Comparison of ENCODE assay signal across 8 cellular contexts in the genomic region with DNA sequence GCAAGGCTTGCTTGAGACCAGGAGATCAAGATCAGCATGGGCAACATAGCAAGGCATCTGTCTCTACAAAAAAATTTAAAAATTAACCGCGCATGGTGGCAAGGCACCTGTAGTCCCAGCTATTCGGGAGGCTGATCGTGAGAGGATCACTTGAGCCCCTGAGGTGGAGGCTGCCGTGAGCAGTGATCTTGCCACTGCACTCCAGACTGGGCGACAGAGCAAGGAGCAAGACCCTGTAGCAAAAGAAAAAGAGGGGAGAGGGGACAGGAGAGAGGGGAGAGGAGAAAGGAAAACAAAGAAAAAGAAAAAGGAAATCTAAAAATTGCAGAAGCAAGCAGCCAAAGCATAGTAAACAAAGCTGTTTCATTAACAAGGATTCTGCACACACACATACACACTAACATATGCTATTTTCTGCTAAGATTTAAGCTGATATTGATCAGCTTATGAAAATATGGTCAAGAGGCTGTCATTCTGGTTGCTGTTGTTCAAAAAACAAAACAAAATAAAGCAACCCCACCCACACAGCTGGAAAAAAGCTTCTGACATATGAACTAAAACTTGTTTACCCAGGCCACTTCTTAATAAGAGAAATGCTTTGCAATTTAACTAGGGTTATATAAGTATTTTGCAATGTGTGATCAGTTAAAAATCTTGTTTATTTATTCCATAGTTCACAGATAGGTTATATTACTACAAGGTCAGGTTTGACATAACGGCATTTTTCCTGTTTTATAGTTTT. TPM values are rescaled to one million over a fixed set of nuclear protein-coding genes. Genes with fewer than 3 reads are reported as not detected.
A peak's percentile ranks its signal among the peaks of the same experiment; 100 is the strongest.
DNase-seq lines count a peak whose midpoint lies in the region; ATAC-seq, FAIRE-seq and TF ChIP-seq lines count a peak whose summit lies in the region.

No MANE protein-coding gene starts in this region.

- ATAC-seq in CD4-positive, CD25-positive, alpha-beta regulatory T cell (ENCODE audit: low read depth in 2 of 2) = no peak

- TF ChIP-seq CTCF in H1 (IDR thresholded peaks at IDR 0.05; ENCODE audit: control extremely low read depth in 1 of 3, insufficient read depth in 1 of 3, low read depth in 1 of 3, low read length in 3 of 3) (no peak), ovary (IDR thresholded peaks at IDR 0.05) (no peak)

- peak overlapping the region; percentile 61 to 97 (median 96) for H3K27ac Mint-ChIP-seq in CD4-positive, CD25-positive, alpha-beta regulatory T cell

- TF ChIP-seq EP300 in H1 (IDR thresholded peaks at IDR 0.05; ENCODE audit: borderline replicate concordance in 1 of 2, low read depth in 2 of 2, low read length in 2 of 2) (no peak), ovary (IDR thresholded peaks at IDR 0.05) (no peak)

- no peak overlapping the region for H2BK120ac ChIP-seq in H1 (replicated peaks; ENCODE audit: low read depth, low read length)

- H2BK5ac ChIP-seq in H1 (ENCODE audit: low read depth, low read length) = no peak overlapping the region

- no peak overlapping the region for H4K91ac ChIP-seq in H1 (replicated peaks; ENCODE audit: insufficient read length, low read length)

- CTCF ChIA-PET in H1 (lab: Charles Lee; ENCODE audit: partially characterized antibody) = interaction anchor here (0.7 kb wide), 1 partner anchor 45 kb away, joined by 4 read pairs; no protein-coding TSS in a partner anchor

- TF ChIP-seq POLR2A in H1 (IDR thresholded peaks at IDR 0.05; ENCODE audit: control extremely low read depth in 1 of 2, low read depth in 2 of 2, low read length in 2 of 2) (no peak), ovary (IDR thresholded peaks at IDR 0.05) (no peak)

- no peak overlapping the region for H2BK15ac ChIP-seq in H1 (ENCODE audit: low read length)

- no peak overlapping the region; the same call in 1 of the 2 replicates for H4K8ac ChIP-seq in H1 (ENCODE audit: extremely low read depth, insufficient read depth, low read length)

- no peaks in the 10 kb centered on the region for H3K9me3 ChIP-seq in CD4-positive, CD25-positive, alpha-beta regulatory T cell (ENCODE audit: control insufficient read depth in 2 of 2, low read length in 2 of 2)
- H3K9me3 ChIP-seq in NT2/D1 (ENCODE audit: insufficient read depth, low read length) = no peaks in the 10 kb centered on the region
- no peaks in the 10 kb centered on the region for H3K9me3 ChIP-seq in H1 (ENCODE audit: insufficient read depth in 2 of 2, low read depth in 1 of 2, low read length in 1 of 2)
- no peaks in the 10 kb centered on the region for H3K9me3 ChIP-seq in ovary

- intact Hi-C loops in ovary (cut with DNase I) = no loop called here

- TF ChIP-seq RAD21 in H1 (IDR thresholded peaks at IDR 0.05 in 1 of 2, conservative IDR thresholded peaks at IDR 0.05 in 1 of 2; ENCODE audit: low read depth in 2 of 2, low read length in 2 of 2) = no peak

- H3K4ac ChIP-seq in H1 (replicated peaks; ENCODE audit: insufficient read length, low read depth, low read length) = no peak overlapping the region

- H2AK5ac ChIP-seq in H1 (ENCODE audit: low read depth, low read length) = no peak overlapping the region

- H3K4me1 Mint-ChIP-seq in CD4-positive, CD25-positive, alpha-beta regulatory T cell = peaks cover 15 to 54% (median 33%) of the 10 kb centered on the region in 4 donors

- peaks cover 2% of the 10 kb centered on the region for H3K36me3 ChIP-seq in CD4-positive, CD25-positive, alpha-beta regulatory T cell (ENCODE audit: control insufficient read depth, insufficient read depth, low read length)
- H3K36me3 ChIP-seq in NT2/D1 (ENCODE audit: insufficient read depth, insufficient read length, low read length) (peaks cover 19% of the 10 kb centered on the region), H1 (ENCODE audit: control insufficient read depth in 2 of 4, insufficient read depth in 4 of 4, low read length in 3 of 4) (0 out of 8 replicates have a peak, but pooled peaks cover 0 to 3% (median 0%) of the 10 kb centered on the region in 4 experiments), ovary (no peaks in the 10 kb centered on the region)

- H3K23ac ChIP-seq in H1 (ENCODE audit: insufficient read length) = no peak overlapping the region

- no peaks in the 10 kb centered on the region for H3K9me3 Mint-ChIP-seq in CD4-positive, CD25-positive, alpha-beta regulatory T cell

- H4K20me1 ChIP-seq in H1 (replicated peaks in 1 of 2; ENCODE audit: control insufficient read depth in 1 of 2, insufficient read depth in 2 of 2, low read length in 2 of 2) = no peaks in the 10 kb centered on the region

- POLR2A ChIA-PET in H1 (lab: Charles Lee; ENCODE audit: partially characterized antibody) = interaction anchor here (0.6 to 1.2 kb wide), 2 partner anchors 50 to 295 kb away, joined by 3 to 4 read pairs; a partner anchor contains a TSS

- peak overlapping the region; percentile 90 to 97 (median 96) for H3K4me3 Mint-ChIP-seq in CD4-positive, CD25-positive, alpha-beta regulatory T cell

- H3K14ac ChIP-seq in H1 (ENCODE audit: insufficient read length) = no peak overlapping the region

- peaks cover 9 to 43% of the 10 kb centered on the region in 2 experiments; a peak in 3 of 4 replicates for H3K79me2 ChIP-seq in H1 (ENCODE audit: control insufficient read depth in 1 of 2, insufficient read depth in 2 of 2, low read length in 2 of 2)

- H3K4me2 ChIP-seq in H1 (ENCODE audit: insufficient read depth in 1 of 2, low read depth in 2 of 2, low read length in 2 of 2) = peak overlapping the region; percentile 71 to 81; a peak in 2 of 4 replicates

- peak overlapping the region; percentile 65 for H3K9ac ChIP-seq in NT2/D1 (ENCODE audit: insufficient read length, low read depth)
- H3K9ac ChIP-seq in H1 (replicated peaks in 1 of 4; ENCODE audit: extremely low read depth in 1 of 4, low read depth in 3 of 4, low read length in 3 of 4) = no peak overlapping the region

- no peak overlapping the region for H2BK20ac ChIP-seq in H1 (ENCODE audit: low read length)

- no peak for FAIRE-seq in H1 (lab: Jason Lieb, UNC)

- H3K27me3 ChIP-seq in CD4-positive, CD25-positive, alpha-beta regulatory T cell (ENCODE audit: control insufficient read depth, insufficient read depth, low read length) = no peaks in the 10 kb centered on the region
- no peaks in the 10 kb centered on the region for H3K27me3 ChIP-seq in NT2/D1 (ENCODE audit: insufficient read depth, insufficient read length)
- no peaks in the 10 kb centered on the region for H3K27me3 ChIP-seq in H1 (replicated peaks in 1 of 4; ENCODE audit: control insufficient read depth in 3 of 4, extremely low read depth in 1 of 4, insufficient read depth in 3 of 4, low read length in 3 of 4)
- H3K27me3 ChIP-seq in ovary = no peaks in the 10 kb centered on the region

- peaks cover 3% of the 10 kb centered on the region; the same call in 1 of the 2 replicates for H3K79me1 ChIP-seq in H1 (ENCODE audit: low read depth, low read length)

- peaks cover 19% of the 10 kb centered on the region for H3K36me3 Mint-ChIP-seq in CD4-positive, CD25-positive, alpha-beta regulatory T cell

- no peak overlapping the region for H4K5ac ChIP-seq in H1 (ENCODE audit: insufficient read length, low read depth, low read length)

- H3K18ac ChIP-seq in H1 (ENCODE audit: extremely low read depth, low read length) = no peak overlapping the region

- H3K23me2 ChIP-seq in H1 (ENCODE audit: low read depth, low read length) = no peaks in the 10 kb centered on the region; the same call in 1 of the 2 replicates

- peak in 2 of 3 donors; percentile 20 to 34 for DNase-seq in CD4-positive, CD25-positive, alpha-beta regulatory T cell
- no peak for DNase-seq in NT2/D1 (ENCODE audit: low read depth, low spot score)
- DNase-seq in H1 (ENCODE audit: low read depth in 1 of 2, low spot score in 2 of 2) = no peak
- no peak for DNase-seq in ovary
- DNase-seq in DMS153 (lab: John Stamatoyannopoulos, UW) = no peak
- DNase-seq in NCI-H1417 (lab: John Stamatoyannopoulos, UW) = no peak
- no peak for DNase-seq in activated CD4-positive, alpha-beta T cell treated with anti-CD3 and anti-CD28 coated beads for 4 hours
- DNase-seq in middle frontal gyrus (ENCODE audit: extremely low spot score, low spot score) = no peak

- H3K4me3 ChIP-seq in CD4-positive, CD25-positive, alpha-beta regulatory T cell (ENCODE audit: low read depth, low read length) = peak overlapping the region; percentile 94
- H3K4me3 ChIP-seq in NT2/D1 (ENCODE audit: insufficient read length, low read depth) (peak overlapping the region; percentile 70), H1 (ENCODE audit: extremely low read depth in 1 of 4, insufficient read depth in 2 of 4, low read depth in 3 of 4, low read length in 4 of 4) (peak overlapping the region in 2 of 4 experiments; percentile 63 to 80; a peak in 3 of 8 replicates), ovary (peak overlapping the region; percentile 99)

- WGBS in H1 (ENCODE audit: extremely low coverage in 1 of 2, insufficient coverage in 1 of 2, insufficient read length in 1 of 2, insufficient replicate concordance in 2 of 2, low coverage in 1 of 2, low lambda C conversion rate in 2 of 2, missing lambda C conversion rate in 1 of 2), 2 experiments = 92% methylated on average over 7 of the region's 7 CpGs; no CpG with 5 or more reads in 1 of the 2 experiments
- 13 to 18% (median 17%) methylated on average over 7 of the region's 7 CpGs for WGBS in ovary, 3 donors

- H3K27ac ChIP-seq in CD4-positive, CD25-positive, alpha-beta regulatory T cell (ENCODE audit: insufficient read depth, low read length, poor library complexity, severe bottlenecking) = peak overlapping the region; percentile 52
- H3K27ac ChIP-seq in H1 (ENCODE audit: low read depth, low read length) = no peak overlapping the region
- H3K27ac ChIP-seq in ovary = peak overlapping the region in 1 of 2 donors; percentile 98

- H2BK12ac ChIP-seq in H1 (ENCODE audit: low read depth, low read length) = no peak overlapping the region

- H3K4me1 ChIP-seq in CD4-positive, CD25-positive, alpha-beta regulatory T cell (ENCODE audit: control insufficient read depth, insufficient read depth, low read length, poor library complexity, severe bottlenecking) = peaks cover 30% of the 10 kb centered on the region
- H3K4me1 ChIP-seq in NT2/D1 (ENCODE audit: insufficient read depth, insufficient read length) = peaks cover 3% of the 10 kb centered on the region
- no peaks in the 10 kb centered on the region for H3K4me1 ChIP-seq in H1 (replicated peaks in 1 of 4; ENCODE audit: control insufficient read depth in 3 of 4, insufficient read depth in 4 of 4, low read length in 3 of 4)
- peaks cover 11% of the 10 kb centered on the region for H3K4me1 ChIP-seq in ovary (ENCODE audit: insufficient read depth)

- H2AFZ ChIP-seq in H1 (ENCODE audit: low read length) = no peak overlapping the region

- H3K56ac ChIP-seq in H1 (replicated peaks; ENCODE audit: insufficient read length, low read depth, low read length) = no peak overlapping the region

- no peaks in the 10 kb centered on the region for H3K27me3 Mint-ChIP-seq in CD4-positive, CD25-positive, alpha-beta regulatory T cell

RNA-seq across cellular contexts. Expression of a gene that starts 1.8 kb away (rescaled TPM):
- total RNA-seq in CD4-positive, CD25-positive, alpha-beta regulatory T cell = 43.3 TPM
- polyA plus RNA-seq in CD4-positive, CD25-positive, alpha-beta regulatory T cell = 10 to 100 TPM; 25.9 to 29.0 (median 27.0) TPM
- 28.5 and 29.4 TPM in 2 replicates for total RNA-seq in H1 (2021; fragmentation: NEBNext Ultra II Directional; extraction: Animal tissue kit (Norgen Biotek cat#: 25700))
- 18.6 and 19.0 TPM in 2 replicates for polyA plus RNA-seq in H1 (2011; rRNA removed)
- 19.4 TPM for polyA plus RNA-seq in H1 (2011; cell fraction: cytosol; rRNA removed)
- 28.4 TPM for polyA plus RNA-seq in H1 (2011; cell fraction: nucleus; rRNA removed)
- 18.8 to 24.0 TPM (median 21.4 TPM) in 4 replicates for polyA plus RNA-seq in H1 (2012, experiment 1 of 2)
- polyA plus RNA-seq in H1 (2012, experiment 2 of 2) = 3.3 TPM
- 14.0 TPM for polyA plus RNA-seq in H1 (2013, experiment 1 of 2)
- 14.2 TPM for polyA plus RNA-seq in H1 (2013, experiment 2 of 2)
- 44.7 and 48.5 TPM in 2 replicates for polyA minus RNA-seq in H1 (2011; rRNA and poly(A)+ RNA removed)
- 15.1 TPM for polyA minus RNA-seq in H1 (2011; cell fraction: cytosol; rRNA and poly(A)+ RNA removed)
- 33.8 TPM for polyA minus RNA-seq in H1 (2011; cell fraction: nucleus; rRNA and poly(A)+ RNA removed)
- total RNA-seq in ovary = 10 to 100 TPM; 52.5 to 79.8 (median 60.5) TPM
- polyA plus RNA-seq in ovary = 10 to 100 TPM; 27.9 to 84.0 TPM

RNA-seq across cellular contexts. Expression of a gene that starts 12.3 kb away (rescaled TPM):
- not detected for total RNA-seq in CD4-positive, CD25-positive, alpha-beta regulatory T cell
- not detected for polyA plus RNA-seq in CD4-positive, CD25-positive, alpha-beta regulatory T cell
- not detected in 2 replicates for total RNA-seq in H1 (2021; fragmentation: NEBNext Ultra II Directional; extraction: Animal tissue kit (Norgen Biotek cat#: 25700))
- polyA plus RNA-seq in H1 (2011; rRNA removed) = not detected in 2 replicates
- polyA plus RNA-seq in H1 (2011; cell fraction: cytosol; rRNA removed) = not detected
- polyA plus RNA-seq in H1 (2011; cell fraction: nucleus; rRNA removed) = not detected
- not detected in 4 replicates for polyA plus RNA-seq in H1 (2012, experiment 1 of 2)
- polyA plus RNA-seq in H1 (2012, experiment 2 of 2) = not detected
- not detected for polyA plus RNA-seq in H1 (2013, experiment 1 of 2)
- not detected for polyA plus RNA-seq in H1 (2013, experiment 2 of 2)
- polyA minus RNA-seq in H1 (2011; rRNA and poly(A)+ RNA removed) = not detected in 2 replicates
- not detected for polyA minus RNA-seq in H1 (2011; cell fraction: cytosol; rRNA and poly(A)+ RNA removed)
- polyA minus RNA-seq in H1 (2011; cell fraction: nucleus; rRNA and poly(A)+ RNA removed) = not detected
- total RNA-seq in ovary = not detected
- not detected for polyA plus RNA-seq in ovary

RNA-seq across cellular contexts. Expression of a gene that starts 51.5 kb away (rescaled TPM):
- total RNA-seq in CD4-positive, CD25-positive, alpha-beta regulatory T cell = 48.7 TPM
- polyA plus RNA-seq in CD4-positive, CD25-positive, alpha-beta regulatory T cell = 10 to 100 TPM in 3 of 4 donors, 1 to 10 TPM in 1; 9.4 to 13.6 (median 12.3) TPM
- 48.8 and 49.9 TPM in 2 replicates for total RNA-seq in H1 (2021; fragmentation: NEBNext Ultra II Directional; extraction: Animal tissue kit (Norgen Biotek cat#: 25700))
- polyA plus RNA-seq in H1 (2011; rRNA removed) (26.9 and 27.5 TPM in 2 replicates), ovary (10 to 100 TPM; 24.0 to 46.2 TPM)
- 33.1 TPM for polyA plus RNA-seq in H1 (2011; cell fraction: cytosol; rRNA removed)
- 56.0 TPM for polyA plus RNA-seq in H1 (2011; cell fraction: nucleus; rRNA removed)
- 39.7 to 50.9 TPM (median 43.9 TPM) in 4 replicates for polyA plus RNA-seq in H1 (2012, experiment 1 of 2)
- polyA plus RNA-seq in H1 (2012, experiment 2 of 2) = 9.5 TPM
- 23.7 TPM for polyA plus RNA-seq in H1 (2013, experiment 1 of 2)
- 23.0 TPM for polyA plus RNA-seq in H1 (2013, experiment 2 of 2)
- polyA minus RNA-seq in H1 (2011; rRNA and poly(A)+ RNA removed) = 79.4 and 81.0 TPM in 2 replicates
- polyA minus RNA-seq in H1 (2011; cell fraction: cytosol; rRNA and poly(A)+ RNA removed) = 32.3 TPM
- polyA minus RNA-seq in H1 (2011; cell fraction: nucleus; rRNA and poly(A)+ RNA removed) = 66.2 TPM
- total RNA-seq in ovary = 10 to 100 TPM; 21.9 to 49.4 (median 40.9) TPM

Comparison
In these comparisons a context has a peak if more than half of its experiments do, and no peak if none do; other contexts are left out.
1. DNase-seq: peak in CD4-positive, CD25-positive, alpha-beta regulatory T cell (2 of 3); none in NT2/D1 (single experiment), H1 (0 of 2), ovary (0 of 5), DMS153 (single experiment), NCI-H1417 (0 of 3), activated CD4-positive, alpha-beta T cell treated with anti-CD3 and anti-CD28 coated beads for 4 hours (0 of 2) and middle frontal gyrus (single experiment).